ENCODE assay signal across 1 cellular context in the genomic region with DNA sequence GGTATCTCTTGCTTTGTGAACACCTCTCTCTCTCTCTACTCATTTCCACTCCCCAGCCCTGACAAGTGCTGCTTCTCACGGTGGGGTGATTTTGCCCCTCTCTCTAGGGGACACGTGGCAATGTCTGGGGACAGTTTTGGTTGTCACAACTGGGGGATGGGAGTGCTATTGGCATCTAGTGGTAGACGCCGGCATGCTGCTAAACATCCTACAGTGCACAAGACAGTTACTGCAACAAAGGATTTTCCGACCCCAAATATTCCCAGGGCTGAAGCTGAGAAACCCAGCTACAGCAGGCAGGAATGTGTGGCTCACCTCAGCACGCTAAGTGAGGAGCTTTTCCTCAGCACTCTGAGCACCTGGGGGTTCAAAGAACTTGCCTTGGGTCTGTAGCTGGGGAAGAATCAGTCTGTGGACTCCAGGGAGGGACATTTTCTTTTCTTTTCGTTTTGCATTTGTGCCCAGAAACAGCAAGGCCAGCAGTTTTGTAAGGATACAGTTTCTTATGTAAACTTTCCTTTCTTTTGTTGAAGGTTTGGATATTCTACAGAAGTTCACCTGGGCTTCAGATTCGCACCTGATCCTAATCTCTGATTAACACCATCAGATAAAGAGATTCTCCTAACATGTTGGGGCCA.
TF ChIP-seq lines count a peak whose summit lies in the region.

No MANE protein-coding gene starts in this region.

TF ChIP-seq in WTC11, 78 proteins besides CTCF, POLR2A, EP300 and RAD21 (continued from another document):
- no peak for TF ChIP-seq AFF4 (CRISPR knock-in tag; IDR thresholded peaks at IDR 0.05; ENCODE audit: borderline replicate concordance)
- TF ChIP-seq ZSCAN18 (CRISPR knock-in tag; IDR thresholded peaks at IDR 0.05) = no peak
- TF ChIP-seq SP1 (CRISPR knock-in tag; conservative IDR thresholded peaks at IDR 0.05) = no peak
- no peak for TF ChIP-seq STAT6 (CRISPR knock-in tag; conservative IDR thresholded peaks at IDR 0.05; ENCODE audit: low read depth)
